16 cellular contexts compared by ENCODE assay signal in genomic region chr1:155835548-155835947, GRCh38.
"Had no signal": no experiment of that assay in that cellular context is flagged by ENCODE, and none has a peak within 500 bp of the region (broad histone marks: within the 10 kb centered on the region; RNA-seq: fewer than 3 reads in every experiment).

No MANE protein-coding gene starts in this region.

- H3K4me1 ChIP-seq: breast epithelium had no signal

- H3K4me3 ChIP-seq: breast epithelium, gastroesophageal sphincter, transverse colon had no signal

- H3K9me3 Mint-ChIP-seq: activated naive CD8-positive, alpha-beta T cell treated with anti-CD3 and anti-CD28 coated beads, Interleukin-2, amount 10 ng/mL, durations not matched to agents 7 days and 5 days; dendritic cell treated with granulocyte-macrophage colony-stimulating factor and Interleukin-4, amounts not matched to agents 40 ng/mL and 50 ng/mL, for 4 days; effector memory CD8-positive, alpha-beta T cell; T-helper 1 cell treated with Interleukin-12 subunit alpha and Interleukin-12 subunit beta and Interleukin-4 antibody, amounts not matched to agents 30 μg/mL and 1 μg/mL, for 36 hours had no signal

- DNase-seq: activated CD4-positive, alpha-beta T cell treated with anti-CD3 and anti-CD28 coated beads for 48 hours; activated naive CD8-positive, alpha-beta T cell treated with anti-CD3 and anti-CD28 coated beads, Interleukin-2, amount 10 ng/mL, durations not matched to agents 7 days and 5 days; anterior cingulate cortex; cerebellar nuclear complex; effector memory CD8-positive, alpha-beta T cell; left colon; posterior cingulate gyrus; stimulated activated CD4-positive, alpha-beta T cell treated with anti-CD3 and anti-CD28 coated beads, Interleukin-15, amount 100 ng/mL, for 24 hours; stimulated activated CD4-positive, alpha-beta T cell treated with anti-CD3 and anti-CD28 coated beads, Interleukin-4, amount 100 ng/mL, for 24 hours; stimulated activated naive CD8-positive, alpha-beta T cell treated with anti-CD3 and anti-CD28 coated beads, Interleukin-15, Interleukin-2, amounts not matched to agents 100 U/mL and 50 U/mL, for 24 hours; transverse colon had no signal

- H3K9me3 ChIP-seq: breast epithelium, gastroesophageal sphincter, neutrophil, transverse colon had no signal

- H3K27me3 Mint-ChIP-seq: activated naive CD8-positive, alpha-beta T cell treated with anti-CD3 and anti-CD28 coated beads, Interleukin-2, amount 10 ng/mL, durations not matched to agents 7 days and 5 days; dendritic cell treated with granulocyte-macrophage colony-stimulating factor and Interleukin-4, amounts not matched to agents 40 ng/mL and 50 ng/mL, for 4 days; effector memory CD8-positive, alpha-beta T cell had no signal

- ATAC-seq: gastroesophageal sphincter; left colon; stimulated activated naive CD8-positive, alpha-beta T cell treated with anti-CD3 and anti-CD28 coated beads, Interleukin-15, Interleukin-2, amounts not matched to agents 100 U/mL and 50 U/mL, for 24 hours had no signal

- H3K27me3 ChIP-seq: breast epithelium, gastroesophageal sphincter, neutrophil, transverse colon had no signal

- H3K27ac ChIP-seq: breast epithelium, gastroesophageal sphincter, neutrophil, transverse colon had no signal

- H3K27ac Mint-ChIP-seq: activated naive CD8-positive, alpha-beta T cell treated with anti-CD3 and anti-CD28 coated beads, Interleukin-2, amount 10 ng/mL, durations not matched to agents 7 days and 5 days; dendritic cell treated with granulocyte-macrophage colony-stimulating factor and Interleukin-4, amounts not matched to agents 40 ng/mL and 50 ng/mL, for 4 days had no signal

- H3K4me3 Mint-ChIP-seq: activated naive CD8-positive, alpha-beta T cell treated with anti-CD3 and anti-CD28 coated beads, Interleukin-2, amount 10 ng/mL, durations not matched to agents 7 days and 5 days; dendritic cell treated with granulocyte-macrophage colony-stimulating factor and Interleukin-4, amounts not matched to agents 40 ng/mL and 50 ng/mL, for 4 days; T-helper 1 cell treated with Interleukin-12 subunit alpha and Interleukin-12 subunit beta and Interleukin-4 antibody, amounts not matched to agents 30 μg/mL and 1 μg/mL, for 36 hours had no signal

- H3K36me3 ChIP-seq: breast epithelium, transverse colon had no signal
